Comparison of ENCODE assay signal across 25 cellular contexts in genomic region chr15:89899951-89900567, GRCh38. TPM values are rescaled to one million over a fixed set of nuclear protein-coding genes. Genes with fewer than 3 reads are reported as not detected.
DNase-seq lines count a peak whose midpoint lies in the region; TF ChIP-seq lines count a peak whose summit lies in the region.
"Had no signal": no experiment of that assay in that cellular context is flagged by ENCODE, and none has a peak within 500 bp of the region (broad histone marks: within the 10 kb centered on the region; RNA-seq: fewer than 3 reads in every experiment).

No MANE protein-coding gene starts in this region.

- no peaks in the 10 kb centered on the region for H4K20me1 ChIP-seq in BLaER1

- H3K9me3 ChIP-seq in BLaER1 (no peaks in the 10 kb centered on the region), endocrine pancreas (ENCODE audit: control insufficient read depth, low read length) (no peaks in the 10 kb centered on the region)
- H3K9me3 ChIP-seq: A549, HAP-1, Peyer's patch had no signal

- H3K9ac ChIP-seq in BLaER1 (no peak overlapping the region), endocrine pancreas (ENCODE audit: control insufficient read depth, insufficient read depth, low read length) (peak overlapping the region; percentile 57)

- no peaks in the 10 kb centered on the region for H3K36me3 ChIP-seq in BLaER1
- no peaks in the 10 kb centered on the region for H3K36me3 ChIP-seq in endocrine pancreas (ENCODE audit: control insufficient read depth, insufficient read depth, low read length)
- H3K36me3 ChIP-seq: HAP-1 had no signal

- DNase-seq in RWPE1 (ENCODE audit: low spot score) (no peak), dermis blood vessel endothelial cell (no peak), germinal center (ENCODE audit: low spot score) (no peak), NCI-H69 (lab: John Stamatoyannopoulos, UW) (no peak)
- DNase-seq in stimulated activated CD8-positive, alpha-beta memory T cell treated with anti-CD3 and anti-CD28 coated beads, Interleukin-4, amount 100 ng/mL, for 48 hours, result peak; percentile 18
- DNase-seq: AML-193; CD8-positive, alpha-beta memory T cell; DMS 273 treated with DMSO at 0.1 percent for 48 hours; DMS79; EL; GDM1; GOT3; HFFc6; KBM-7; NCI-H1694; NCI-H2029 treated with DMSO at 0.1 percent for 48 hours; NCI-H526 treated with DMSO at 0.1 percent for 48 hours; SIG-M5 had no signal

- CTCF ChIA-PET in RWPE1 (lab: Yijun Ruan, JAX), result interaction anchor here (0.8 to 1.0 kb wide), 2 partner anchors 176 to 321 kb away, joined by 3 to 5 read pairs; no protein-coding TSS in a partner anchor

- 0 out of 2 replicates have a peak overlapping the region, but pooled peaks have one; percentile 26 for H3K27ac ChIP-seq in BLaER1
- peak overlapping the region; percentile 20 for H3K27ac ChIP-seq in RWPE1
- H3K27ac ChIP-seq: A549, SK-N-MC had no signal

- H3K4me3 ChIP-seq in BLaER1 (no peak overlapping the region), endocrine pancreas (ENCODE audit: control insufficient read depth, insufficient read depth, low read length) (no peak overlapping the region)
- H3K4me3 ChIP-seq: A549, GM12878, HAP-1, Peyer's patch, SK-N-MC had no signal

- TF ChIP-seq CTCF in RWPE1 (conservative IDR thresholded peaks at IDR 0.05; ENCODE audit: low read depth), result no peak

- H3K27me3 ChIP-seq in BLaER1 (no peaks in the 10 kb centered on the region), endocrine pancreas (ENCODE audit: control insufficient read depth, insufficient read depth, low read length) (no peaks in the 10 kb centered on the region)
- H3K27me3 ChIP-seq: Peyer's patch had no signal

- H3K4me1 ChIP-seq in BLaER1, result peaks cover 24% of the 10 kb centered on the region
- no peaks in the 10 kb centered on the region for H3K4me1 ChIP-seq in endocrine pancreas (ENCODE audit: control insufficient read depth, insufficient read depth, low read length)
- H3K4me1 ChIP-seq: A549, HAP-1 had no signal

- peak overlapping the region; percentile 58; the same call in 1 of the 2 replicates for H3K4me2 ChIP-seq in BLaER1
- H3K4me2 ChIP-seq: A549 had no signal

- POLR2A ChIA-PET in RWPE1 (lab: Yijun Ruan, JAX; ENCODE audit: low non-redundant PET), result interaction anchor here (0.6 kb wide), 1 partner anchor 123 kb away, joined by 11 read pairs; no protein-coding TSS in a partner anchor

RNA-seq across cellular contexts. Expression of gene AP3S2, which starts 6.3 kb away (rescaled TPM):
- total RNA-seq in dermis blood vessel endothelial cell, result 30.1 and 40.2 TPM in 2 replicates

RNA-seq across cellular contexts. Expression of gene ARPIN, which starts 12.7 kb away (rescaled TPM):
- total RNA-seq in dermis blood vessel endothelial cell, result 14.8 and 15.7 TPM in 2 replicates
- total RNA-seq: GM12878 had no signal
